In the genomic region with DNA sequence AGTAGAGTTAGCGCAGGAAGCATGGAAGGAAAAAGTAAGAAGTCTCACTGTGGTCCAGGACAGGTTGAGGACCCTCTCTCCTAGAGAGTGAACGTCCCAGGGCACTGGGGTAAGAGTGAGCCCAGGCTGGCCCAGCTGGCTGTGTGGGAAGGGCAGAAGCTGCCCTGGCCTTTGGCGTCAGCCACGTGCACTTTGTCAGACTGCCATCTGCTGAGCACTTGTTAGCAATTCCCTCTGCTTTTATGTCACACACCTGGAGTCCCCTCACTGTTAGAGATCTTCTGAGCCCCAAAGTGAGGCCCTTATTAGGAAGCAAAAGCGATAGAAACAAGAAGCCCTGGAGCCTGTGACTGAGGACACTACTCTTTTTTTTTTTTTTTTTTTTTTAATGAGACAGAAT, we compare ENCODE assay signal across 9 cellular contexts.
DNase-seq lines count a peak whose midpoint lies in the region; ATAC-seq and TF ChIP-seq lines count a peak whose summit lies in the region.
"Had no signal": no experiment of that assay in that cellular context is flagged by ENCODE, and none has a peak within 500 bp of the region (broad histone marks: within the 10 kb centered on the region; RNA-seq: fewer than 3 reads in every experiment).

No MANE protein-coding gene starts in this region.

- ATAC-seq in CD4-positive, CD25-positive, alpha-beta regulatory T cell (ENCODE audit: low read depth in 2 of 2), result no peak
- ATAC-seq in GM21717 (IDR thresholded peaks at IDR 0.05; ENCODE audit: unreplicated experiment), result peak; percentile 48
- no peak for ATAC-seq in GM21737 (IDR thresholded peaks at IDR 0.05; ENCODE audit: unreplicated experiment)

- H3K27me3 ChIP-seq in CD4-positive, CD25-positive, alpha-beta regulatory T cell (ENCODE audit: control insufficient read depth, insufficient read depth, low read length), result no peaks in the 10 kb centered on the region
- H3K27me3 ChIP-seq in OCI-LY3 (ENCODE audit: low read depth, low read length), result no peaks in the 10 kb centered on the region
- H3K27me3 ChIP-seq in left ventricle myocardium inferior (ENCODE audit: low read depth), result no peaks in the 10 kb centered on the region
- H3K27me3 ChIP-seq: neutrophil had no signal

- no peak overlapping the region for H3K4me3 Mint-ChIP-seq in CD4-positive, CD25-positive, alpha-beta regulatory T cell

- peak in 2 of 3 donors; percentile 6 to 44 for DNase-seq in CD4-positive, CD25-positive, alpha-beta regulatory T cell
- DNase-seq in left ventricle myocardium inferior (peak; percentile 36), coronary artery (ENCODE audit: low spot score) (no peak), GM19238 (ENCODE audit: insufficient read length, low spot score) (no peak), HuH-7 (ENCODE audit: low spot score) (no peak)

- no peaks in the 10 kb centered on the region for H3K9me3 Mint-ChIP-seq in CD4-positive, CD25-positive, alpha-beta regulatory T cell

- no peak overlapping the region; the same call in 1 of the 2 replicates for H2AFZ ChIP-seq in OCI-LY3 (ENCODE audit: low read depth, low read length)

- H3K4me3 ChIP-seq in CD4-positive, CD25-positive, alpha-beta regulatory T cell (ENCODE audit: low read depth, low read length), result no peak overlapping the region
- H3K4me3 ChIP-seq in OCI-LY3 (ENCODE audit: low read length), result no peak overlapping the region
- H3K4me3 ChIP-seq in left ventricle myocardium inferior, result no peak overlapping the region
- H3K4me3 ChIP-seq in coronary artery, result no peak overlapping the region

- H3K4me1 Mint-ChIP-seq in CD4-positive, CD25-positive, alpha-beta regulatory T cell, result peaks cover 4 to 22% (median 16%) of the 10 kb centered on the region in 4 donors

- no peaks in the 10 kb centered on the region for H3K36me3 Mint-ChIP-seq in CD4-positive, CD25-positive, alpha-beta regulatory T cell

- peak overlapping the region; percentile 26 for H3K9ac ChIP-seq in OCI-LY3 (ENCODE audit: low read length)

- H3K4me1 ChIP-seq in CD4-positive, CD25-positive, alpha-beta regulatory T cell (ENCODE audit: control insufficient read depth, insufficient read depth, low read length, poor library complexity, severe bottlenecking), result no peaks in the 10 kb centered on the region
- peaks cover 68% of the 10 kb centered on the region for H3K4me1 ChIP-seq in OCI-LY3 (ENCODE audit: low read length)
- H3K4me1 ChIP-seq in left ventricle myocardium inferior, result no peaks in the 10 kb centered on the region

- TF ChIP-seq CTCF in OCI-LY3 (IDR thresholded peaks at IDR 0.05; ENCODE audit: low read depth, low read length) (peak; percentile 68), left ventricle myocardium inferior (IDR thresholded peaks at IDR 0.05; ENCODE audit: borderline replicate concordance) (peak; percentile 27), coronary artery (IDR thresholded peaks at IDR 0.05) (no peak)

- H3K79me2 ChIP-seq in OCI-LY3 (ENCODE audit: low read length), result no peaks in the 10 kb centered on the region

- H3K27ac Mint-ChIP-seq in CD4-positive, CD25-positive, alpha-beta regulatory T cell, result peak overlapping the region in 2 of 3 donors; percentile 51 to 69

- intact Hi-C loops in left ventricle myocardium inferior (cut with micrococcal nuclease), result no loop called here

- no peaks in the 10 kb centered on the region for H3K27me3 Mint-ChIP-seq in CD4-positive, CD25-positive, alpha-beta regulatory T cell

- no peaks in the 10 kb centered on the region for H3K36me3 ChIP-seq in CD4-positive, CD25-positive, alpha-beta regulatory T cell (ENCODE audit: control insufficient read depth, insufficient read depth, low read length)
- H3K36me3 ChIP-seq in OCI-LY3 (replicated peaks; ENCODE audit: low read depth, low read length) (no peaks in the 10 kb centered on the region), left ventricle myocardium inferior (no peaks in the 10 kb centered on the region)
- H3K36me3 ChIP-seq: neutrophil had no signal

- no peak overlapping the region for H3K27ac ChIP-seq in CD4-positive, CD25-positive, alpha-beta regulatory T cell (ENCODE audit: insufficient read depth, low read length, poor library complexity, severe bottlenecking)
- H3K27ac ChIP-seq in OCI-LY3 (ENCODE audit: low read length) (peak overlapping the region; percentile 45), left ventricle myocardium inferior (replicated peaks) (no peak overlapping the region), coronary artery (no peak overlapping the region)
- H3K27ac ChIP-seq: neutrophil had no signal

- H3K9me3 ChIP-seq in CD4-positive, CD25-positive, alpha-beta regulatory T cell (ENCODE audit: control insufficient read depth in 2 of 2, low read length in 2 of 2), result no peaks in the 10 kb centered on the region
- H3K9me3 ChIP-seq in OCI-LY3 (ENCODE audit: insufficient read depth, low read length), result no peaks in the 10 kb centered on the region
- no peaks in the 10 kb centered on the region for H3K9me3 ChIP-seq in left ventricle myocardium inferior (replicated peaks)
- H3K9me3 ChIP-seq: neutrophil had no signal

- H3K4me2 ChIP-seq in OCI-LY3 (ENCODE audit: low read length), result peak overlapping the region; percentile 1; the same call in 1 of the 2 replicates

- no peaks in the 10 kb centered on the region for H4K20me1 ChIP-seq in OCI-LY3 (ENCODE audit: insufficient read depth, low read length)

Comparison
In these comparisons a context has a peak if more than half of its experiments do, and no peak if none do; other contexts are left out.
1. DNase-seq: peak in CD4-positive, CD25-positive, alpha-beta regulatory T cell (2 of 3) and left ventricle myocardium inferior (single experiment); none in coronary artery (single experiment), GM19238 (single experiment) and HuH-7 (single experiment).